Comparison of ENCODE assay signal across 20 cellular contexts in genomic region chr2:171583566-171583965, GRCh38.
"Had no signal": no experiment of that assay in that cellular context is flagged by ENCODE, and none has a peak within 500 bp of the region (broad histone marks: within the 10 kb centered on the region; RNA-seq: fewer than 3 reads in every experiment).

No MANE protein-coding gene starts in this region.

- H3K36me3 ChIP-seq: esophagus muscularis mucosa, heart left ventricle, stomach, thoracic aorta, transverse colon had no signal

- H3K27ac ChIP-seq: epithelial cell of prostate, esophagus muscularis mucosa, heart left ventricle, skin epidermis, stomach, thoracic aorta, transverse colon had no signal

- H3K4me1 ChIP-seq: esophagus muscularis mucosa, heart left ventricle, stomach, transverse colon had no signal

- H3K4me3 ChIP-seq: esophagus muscularis mucosa, heart left ventricle, lung, skin epidermis, stomach, thoracic aorta, transverse colon had no signal

- H3K9me3 ChIP-seq: esophagus muscularis mucosa, heart left ventricle, stomach, thoracic aorta, transverse colon had no signal

- ATAC-seq: heart left ventricle, left colon, left ventricle myocardium superior, natural killer cell, sciatic nerve had no signal

- DNase-seq: cortex of kidney; effector memory CD4-positive, alpha-beta T cell; heart left ventricle; hippocampal formation; left colon; left ventricle myocardium superior; natural killer cell; posterior cingulate gyrus; stimulated activated CD4-positive, alpha-beta T cell treated with anti-CD3 and anti-CD28 coated beads, Interleukin-2, amount 100 ng/mL, for 24 hours; stimulated activated CD4-positive, alpha-beta T cell treated with anti-CD3 and anti-CD28 coated beads, Interleukin-4, amount 100 ng/mL, for 4 hours; stimulated activated naive CD4-positive, alpha-beta T cell; stomach; substantia nigra; transverse colon had no signal
